11 cellular contexts compared by ENCODE assay signal in genomic region chr1:179105393-179105792, GRCh38. TPM values are rescaled to one million over a fixed set of nuclear protein-coding genes. Genes with fewer than 3 reads are reported as not detected.
DNase-seq lines count a peak whose midpoint lies in the region; ATAC-seq, FAIRE-seq and TF ChIP-seq lines count a peak whose summit lies in the region.
"Had no signal": no experiment of that assay in that cellular context is flagged by ENCODE, and none has a peak within 500 bp of the region (broad histone marks: within the 10 kb centered on the region; RNA-seq: fewer than 3 reads in every experiment).

No MANE protein-coding gene starts in this region.

- H3K27ac ChIP-seq in CD4-positive, alpha-beta T cell (ENCODE audit: low read depth, low read length) = no peak overlapping the region
- H3K27ac ChIP-seq in GM12878 (ENCODE audit: control insufficient read depth, insufficient read depth) = no peak overlapping the region
- H3K27ac ChIP-seq in right lobe of liver = peak overlapping the region in 1 of 3 donors; percentile 35
- no peak overlapping the region for H3K27ac ChIP-seq in effector memory CD4-positive, alpha-beta T cell (ENCODE audit: insufficient read depth, low read length, poor library complexity, severe bottlenecking)

- H2AFZ ChIP-seq in GM12878 (ENCODE audit: control insufficient read depth, low read depth, low read length) = no peak overlapping the region

- H3K27me3 ChIP-seq in CD4-positive, alpha-beta T cell (ENCODE audit: control insufficient read depth, insufficient read depth, low read length) = no peaks in the 10 kb centered on the region
- H3K27me3 ChIP-seq in GM12878 (replicated peaks in 1 of 2; ENCODE audit: control insufficient read depth in 2 of 2, insufficient read depth in 2 of 2, low read length in 1 of 2) (no peaks in the 10 kb centered on the region), right lobe of liver (no peaks in the 10 kb centered on the region)
- no peaks in the 10 kb centered on the region for H3K27me3 ChIP-seq in effector memory CD4-positive, alpha-beta T cell (replicated peaks; ENCODE audit: control insufficient read depth, insufficient read depth, low read length, poor library complexity, severe bottlenecking)

- intact Hi-C loops in CD4-positive, alpha-beta T cell (cut with DNase I, micrococcal nuclease) = no loop called here
- intact Hi-C loops in GM12878 (cut with micrococcal nuclease; ENCODE audit: unreplicated experiment) = no loop called here
- intact Hi-C loops in right lobe of liver (cut with DNase I) = no loop called here

- no peaks in the 10 kb centered on the region for H4K20me1 ChIP-seq in GM12878 (ENCODE audit: control insufficient read depth, insufficient read depth)

- peak; percentile 43 for ATAC-seq in CD4-positive, alpha-beta T cell (ENCODE audit: poor library complexity)
- peak; percentile 63 for ATAC-seq in GM12878
- ATAC-seq in right lobe of liver = peak; percentile 32 to 57 (median 37)
- no peak for ATAC-seq in HG02938 (IDR thresholded peaks at IDR 0.05; ENCODE audit: unreplicated experiment)
- ATAC-seq in GM21447 (IDR thresholded peaks at IDR 0.05; ENCODE audit: unreplicated experiment) = no peak
- no peak for ATAC-seq in GM18520 (IDR thresholded peaks at IDR 0.05; ENCODE audit: unreplicated experiment)

- H3K4me3 ChIP-seq in GM12878 = no peak overlapping the region
- no peak overlapping the region for H3K4me3 ChIP-seq in right lobe of liver
- H3K4me3 ChIP-seq in effector memory CD4-positive, alpha-beta T cell (ENCODE audit: insufficient read depth, low read depth, low read length, poor library complexity, severe bottlenecking) = no peak overlapping the region

- RAD21 ChIA-PET in GM12878 (lab: Charles Lee; ENCODE audit: unreplicated experiment) = interaction anchor here (1.7 kb wide), 1 partner anchor 23 kb away, joined by 6 read pairs; no protein-coding TSS in a partner anchor

- H3K4me2 ChIP-seq in GM12878 (ENCODE audit: control insufficient read depth, insufficient read depth) = no peak overlapping the region

- DNase-seq in CD4-positive, alpha-beta T cell = no peak
- DNase-seq in HFFc6 (no peak), GM12878 (ENCODE audit: low read depth, low spot score) (no peak), right lobe of liver (no peak)
- no peak for DNase-seq in effector memory CD4-positive, alpha-beta T cell
- DNase-seq: naive B cell had no signal

- TF ChIP-seq POLR2A in GM12878 (IDR thresholded peaks at IDR 0.05; ENCODE audit: low read depth, low read length) (no peak), right lobe of liver (IDR thresholded peaks at IDR 0.05) (no peak)

- peaks cover 0 to 3% of the 10 kb centered on the region in 2 experiments; a peak in 2 of 4 replicates for H3K36me3 ChIP-seq in GM12878 (ENCODE audit: control insufficient read depth in 2 of 2, insufficient read depth in 2 of 2, low read length in 1 of 2)
- H3K36me3 ChIP-seq in right lobe of liver = peaks cover 0 to 19% (median 3%) of the 10 kb centered on the region in 4 donors
- H3K36me3 ChIP-seq in effector memory CD4-positive, alpha-beta T cell (ENCODE audit: control insufficient read depth, insufficient read depth, low read length) = peaks cover 23% of the 10 kb centered on the region

- no peak for TF ChIP-seq CTCF in CD4-positive, alpha-beta T cell (IDR thresholded peaks at IDR 0.05)
- TF ChIP-seq CTCF in HFFc6 (IDR thresholded peaks at IDR 0.05) (peak; percentile 70), GM12878 (IDR thresholded peaks at IDR 0.05 in 2 of 3, conservative IDR thresholded peaks at IDR 0.05 in 1 of 3; ENCODE audit: control insufficient read depth in 2 of 3, extremely low read depth in 1 of 3, insufficient read depth in 1 of 3, low read depth in 3 of 3, low read length in 3 of 3) (peak; percentile 19 to 32 (median 26); a peak in 4 of 6 replicates), right lobe of liver (IDR thresholded peaks at IDR 0.05) (peak; percentile 5 to 30 (median 22))

- in situ Hi-C loops in GM12878 (cut with MboI) = no loop called here

- H3K9ac ChIP-seq in GM12878 (ENCODE audit: control insufficient read depth, insufficient read depth, low read length) = no peak overlapping the region

- no peaks in the 10 kb centered on the region for H3K4me1 Mint-ChIP-seq in CD4-positive, alpha-beta T cell (ENCODE audit: low read depth)
- peaks cover 45% of the 10 kb centered on the region for H3K4me1 Mint-ChIP-seq in HFFc6 (ENCODE audit: low read depth)
- H3K4me1 Mint-ChIP-seq: naive B cell had no signal

- no peak for TF ChIP-seq EP300 in GM12878 (IDR thresholded peaks at IDR 0.05; ENCODE audit: borderline replicate concordance in 1 of 2, control insufficient read depth in 1 of 2, low read depth in 2 of 2, low read length in 2 of 2)

- no TSS peak for BruUV-seq in GM12878 (replicated peaks; lab: Mats Ljungman, UMichigan)

- H3K9me3 Mint-ChIP-seq in CD4-positive, alpha-beta T cell = no peaks in the 10 kb centered on the region
- H3K9me3 Mint-ChIP-seq in HFFc6 = no peaks in the 10 kb centered on the region
- H3K9me3 Mint-ChIP-seq: naive B cell; T-helper 2 cell treated with Interferon-gamma antibody and Interleukin-4, amounts not matched to agents 5 μg/mL and 100 μg/mL, for 36 hours had no signal

- no peaks in the 10 kb centered on the region for H3K4me1 ChIP-seq in GM12878 (ENCODE audit: control insufficient read depth, insufficient read depth, low read length)
- H3K4me1 ChIP-seq in right lobe of liver = peaks cover 0 to 34% (median 13%) of the 10 kb centered on the region in 4 donors
- no peaks in the 10 kb centered on the region for H3K4me1 ChIP-seq in effector memory CD4-positive, alpha-beta T cell (ENCODE audit: control insufficient read depth, insufficient read depth, low read length, poor library complexity, severe bottlenecking)

- H3K79me2 ChIP-seq in GM12878 (ENCODE audit: control insufficient read depth, insufficient read depth, low read length) = no peaks in the 10 kb centered on the region

- CTCF ChIA-PET in CD4-positive, alpha-beta T cell (lab: Charles Lee) = interaction anchor here (1.1 to 1.4 kb wide), 3 partner anchors 16 to 188 kb away, joined by 3 to 5 read pairs (median 3); partner anchors contain the start of gene SOAT1
- CTCF ChIA-PET in GM12878 (lab: Yijun Ruan, JAX) = interaction anchor here (0.7 to 3.0 kb wide), 15 partner anchors 10 to 266 kb away, joined by 3 to 13 read pairs (median 4); partner anchors contain the start of gene SOAT1

- H3K9me3 ChIP-seq in CD4-positive, alpha-beta T cell (ENCODE audit: control insufficient read depth, low read length) = no peaks in the 10 kb centered on the region
- H3K9me3 ChIP-seq in GM12878 (replicated peaks; ENCODE audit: control insufficient read depth, insufficient read depth, low read length) (no peaks in the 10 kb centered on the region), right lobe of liver (no peaks in the 10 kb centered on the region)
- H3K9me3 ChIP-seq in effector memory CD4-positive, alpha-beta T cell (ENCODE audit: control insufficient read depth, low read length) = no peaks in the 10 kb centered on the region

- no peaks in the 10 kb centered on the region for H3K27me3 Mint-ChIP-seq in CD4-positive, alpha-beta T cell
- peaks cover 18% of the 10 kb centered on the region for H3K27me3 Mint-ChIP-seq in HFFc6 (ENCODE audit: insufficient read depth)
- H3K27me3 Mint-ChIP-seq: naive B cell had no signal

- 0 out of 2 replicates have a peak, but pooled peaks have one; percentile 15 for TF ChIP-seq RAD21 in GM12878 (IDR thresholded peaks at IDR 0.05; ENCODE audit: insufficient read depth, low read depth, low read length)

- peak; percentile 23 for FAIRE-seq in GM12878 (lab: Jason Lieb, UNC)
- FAIRE-seq: colon had no signal

- H3K27ac Mint-ChIP-seq in CD4-positive, alpha-beta T cell = no peak overlapping the region
- no peak overlapping the region for H3K27ac Mint-ChIP-seq in HFFc6
- H3K27ac Mint-ChIP-seq: naive B cell; T-helper 2 cell treated with Interferon-gamma antibody and Interleukin-4, amounts not matched to agents 5 μg/mL and 100 μg/mL, for 36 hours had no signal

- 48% methylated on average over 7 of the region's 7 CpGs for WGBS in GM12878 (ENCODE audit: insufficient coverage, insufficient replicate concordance, low lambda C conversion rate, missing lambda C conversion rate)
- whole genome bisulfite sequencing in right lobe of liver (ENCODE audit: insufficient coverage, low coverage, low lambda C conversion rate, missing lambda C conversion rate) = 73% methylated on average over 5 of the region's 7 CpGs

- SMC1A ChIA-PET in GM12878 (lab: Charles Lee; ENCODE audit: uncharacterized antibody, unreplicated experiment) = interaction anchor here (0.8 to 1.9 kb wide), 7 partner anchors 9 to 260 kb away, joined by 3 to 10 read pairs (median 4); partner anchors contain the start of gene AXDND1

- H3K36me3 Mint-ChIP-seq in CD4-positive, alpha-beta T cell (ENCODE audit: low read depth) = peaks cover 42% of the 10 kb centered on the region
- H3K36me3 Mint-ChIP-seq in HFFc6 (ENCODE audit: low read depth) = peaks cover 47% of the 10 kb centered on the region

- H3K4me3 Mint-ChIP-seq in CD4-positive, alpha-beta T cell = no peak overlapping the region
- H3K4me3 Mint-ChIP-seq in HFFc6 = no peak overlapping the region
- H3K4me3 Mint-ChIP-seq: naive B cell; T-helper 2 cell treated with Interferon-gamma antibody and Interleukin-4, amounts not matched to agents 5 μg/mL and 100 μg/mL, for 36 hours had no signal

- POLR2A ChIA-PET in CD4-positive, alpha-beta T cell (lab: Charles Lee) = interaction anchor here (0.5 to 0.7 kb wide), 3 partner anchors 189 to 1397 kb away, joined by 3 read pairs; partner anchors contain the start of gene ACBD6
- POLR2A ChIA-PET in GM12878 (lab: Charles Lee) = no interaction called here

RNA-seq across cellular contexts. Expression of gene TOR3A, which starts 23.5 kb away (rescaled TPM):
- 10 to 100 TPM; 17.2 TPM for total RNA-seq in CD4-positive, alpha-beta T cell
- 10 to 100 TPM; 21.4 to 27.6 (median 24.5) TPM for total RNA-seq in HFFc6 (2021; fragmentation: NEBNext Ultra II Directional; extraction: Animal tissue kit (Norgen Biotek cat#: 25700))
- 40.3 and 44.1 TPM in 2 replicates for total RNA-seq in GM12878 (2013; cell fraction: nucleolus; rRNA removed)
- total RNA-seq in GM12878 (2014; rRNA removed) (50.7 and 74.6 TPM in 2 replicates), GM12878 (2014; rRNA removed; fragmentation: Illumina TruSeq; extraction: Trizol) (28.7 and 29.8 TPM in 2 replicates), GM12878 (2021) (48.3 and 48.9 TPM in 2 replicates), right lobe of liver (10 to 100 TPM in 4 of 6 experiments, 1 to 10 TPM in 2; 4.7 to 52.8 (median 13.1) TPM)
- 20.3 TPM for polyA plus RNA-seq in GM12878 (2011; ENCODE audit: low read depth)
- polyA plus RNA-seq in GM12878 (2011; rRNA removed) (31.1 and 43.7 TPM in 2 replicates), GM12878 (2014; fragmentation: Illumina TruSeq; extraction: Trizol) (40.9 and 42.5 TPM in 2 replicates), GM12878 (2014; fragmentation: Nextera tagmentation; extraction: Ambion mirVana) (10 to 100 TPM in 1 of 2 experiments, 1 to 10 TPM in 1; 8.6 to 14.5 TPM), GM12878 (2014; rRNA removed) (85.5 and 87.9 TPM in 2 replicates), GM12878 (2016; fragmentation: Nextera tagmentation; extraction: Ambion mirVana) (10 to 100 TPM; 62.5 to 64.1 TPM)
- 55.6 and 76.1 TPM in 2 replicates for polyA plus RNA-seq in GM12878 (2011; cell fraction: cytosol; rRNA removed)
- polyA plus RNA-seq in GM12878 (2011; cell fraction: nucleus; rRNA removed) = 61.5 and 79.8 TPM in 2 replicates
- polyA plus RNA-seq in GM12878 (2012) = 26.2 and 37.0 TPM in 2 replicates
- polyA minus RNA-seq in GM12878 (2011; rRNA and poly(A)+ RNA removed) = 69.6 and 100.0 TPM in 2 replicates
- 25.1 and 26.2 TPM in 2 replicates for polyA minus RNA-seq in GM12878 (2011; cell fraction: cytosol; rRNA and poly(A)+ RNA removed)
- polyA minus RNA-seq in GM12878 (2011; cell fraction: nucleus; rRNA and poly(A)+ RNA removed) = 25.5 and 49.1 TPM in 2 replicates

Comparison
In these comparisons a context has a peak if more than half of its experiments do, and no peak if none do; other contexts are left out.
1. ATAC-seq: peak in CD4-positive, alpha-beta T cell (single experiment), GM12878 (single experiment) and right lobe of liver (4 of 4); none in HG02938 (single experiment), GM21447 (single experiment) and GM18520 (single experiment).